ENCODE assay signal across 15 cellular contexts in genomic region chr7:73999664-74000420, GRCh38. TPM values are rescaled to one million over a fixed set of nuclear protein-coding genes. Genes with fewer than 3 reads are reported as not detected.
DNase-seq lines count a peak whose midpoint lies in the region; ATAC-seq and TF ChIP-seq lines count a peak whose summit lies in the region.
"Had no signal": no experiment of that assay in that cellular context is flagged by ENCODE, and none has a peak within 500 bp of the region (broad histone marks: within the 10 kb centered on the region; RNA-seq: fewer than 3 reads in every experiment).

No MANE protein-coding gene starts in this region.

- H3K4me1 Mint-ChIP-seq in CD4-positive, alpha-beta T cell (ENCODE audit: low read depth): peaks cover 4% of the 10 kb centered on the region

- H3K27me3 ChIP-seq in esophagus squamous epithelium: peaks cover 0 to 11% (median 0%) of the 10 kb centered on the region in 4 donors
- H3K27me3 ChIP-seq in neuronal stem cell (ENCODE audit: control insufficient read depth in 3 of 3, insufficient read depth in 3 of 3, low read depth in 1 of 3, low read length in 3 of 3): peaks cover 0 to 4% (median 0%) of the 10 kb centered on the region in 3 experiments
- no peaks in the 10 kb centered on the region for H3K27me3 ChIP-seq in CD4-positive, alpha-beta T cell (ENCODE audit: control insufficient read depth, insufficient read depth, low read length)

- no peak overlapping the region for H3K4ac ChIP-seq in neuronal stem cell (ENCODE audit: low read length)

- 35 to 54% methylated on average over 5 to 13 of the region's 26 CpGs for WGBS in esophagus squamous epithelium, 2 donors
- no CpG with 5 or more reads among the region's 26 CpGs for WGBS in neuronal stem cell (ENCODE audit: extremely low coverage in 2 of 2, insufficient read length in 2 of 2, insufficient replicate concordance in 1 of 2), 2 donors

- ATAC-seq in CD4-positive, alpha-beta T cell (ENCODE audit: poor library complexity): no peak
- ATAC-seq: activated CD8-positive, alpha-beta T cell treated with anti-CD3 and anti-CD28 coated beads for 36 hours; HCT116 had no signal

- H2BK12ac ChIP-seq in neuronal stem cell (ENCODE audit: low read length): no peak overlapping the region

- H3K27ac ChIP-seq in esophagus squamous epithelium: peak overlapping the region; percentile 59 to 83 (median 74)
- no peak overlapping the region for H3K27ac ChIP-seq in neuronal stem cell (replicated peaks; ENCODE audit: low read length)
- H3K27ac ChIP-seq in CD4-positive, alpha-beta T cell (ENCODE audit: low read depth, low read length): no peak overlapping the region
- H3K27ac ChIP-seq: psoas muscle had no signal

- no peaks in the 10 kb centered on the region for H3K79me1 ChIP-seq in neuronal stem cell (ENCODE audit: low read depth, low read length)

- H3K36me3 ChIP-seq in esophagus squamous epithelium (no peaks in the 10 kb centered on the region), neuronal stem cell (replicated peaks in 1 of 2; ENCODE audit: control insufficient read depth in 2 of 2, insufficient read depth in 2 of 2, low read length in 2 of 2) (no peaks in the 10 kb centered on the region)

- no peak for TF ChIP-seq CTCF in esophagus squamous epithelium (IDR thresholded peaks at IDR 0.05)
- no peak for TF ChIP-seq CTCF in CD4-positive, alpha-beta T cell (IDR thresholded peaks at IDR 0.05)

- intact Hi-C loops in esophagus squamous epithelium (cut with DNase I): no loop called here
- intact Hi-C loops in CD4-positive, alpha-beta T cell (cut with DNase I, micrococcal nuclease): no loop called here

- no peak overlapping the region for H4K91ac ChIP-seq in neuronal stem cell (ENCODE audit: low read depth, low read length, poor library complexity)

- no peak overlapping the region for H3K4me2 ChIP-seq in neuronal stem cell (ENCODE audit: insufficient read depth, low read length, poor library complexity, severe bottlenecking)

- no peaks in the 10 kb centered on the region for H3K36me3 Mint-ChIP-seq in CD4-positive, alpha-beta T cell (ENCODE audit: low read depth)
- H3K36me3 Mint-ChIP-seq: activated naive CD8-positive, alpha-beta T cell had no signal

- POLR2A ChIA-PET in CD4-positive, alpha-beta T cell (lab: Charles Lee): no interaction called here

- H3K4me3 ChIP-seq in esophagus squamous epithelium (no peak overlapping the region), neuronal stem cell (ENCODE audit: low read length in 2 of 2) (no peak overlapping the region)
- H3K4me3 ChIP-seq: psoas muscle had no signal

- no peak overlapping the region for H3K27ac Mint-ChIP-seq in CD4-positive, alpha-beta T cell
- H3K27ac Mint-ChIP-seq: activated CD8-positive, alpha-beta T cell treated with anti-CD3 and anti-CD28 coated beads for 36 hours; activated naive CD8-positive, alpha-beta T cell had no signal

- H3K9me3 Mint-ChIP-seq in CD4-positive, alpha-beta T cell: peaks cover 2% of the 10 kb centered on the region

- no peak overlapping the region for H3K9ac ChIP-seq in neuronal stem cell (ENCODE audit: low read depth, low read length, poor library complexity)

- peak overlapping the region; percentile 63 for H2AK5ac ChIP-seq in neuronal stem cell (ENCODE audit: low read depth, low read length)

- peak overlapping the region; percentile 89 for H3K14ac ChIP-seq in neuronal stem cell (ENCODE audit: low read length)

- H3K4me1 ChIP-seq in esophagus squamous epithelium (peaks cover 5 to 51% (median 27%) of the 10 kb centered on the region in 3 donors), neuronal stem cell (ENCODE audit: control insufficient read depth in 2 of 2, insufficient read depth in 1 of 2, low read depth in 1 of 2, low read length in 2 of 2) (no peaks in the 10 kb centered on the region)
- H3K4me1 ChIP-seq: psoas muscle had no signal

- H3K4me3 Mint-ChIP-seq in CD4-positive, alpha-beta T cell: no peak overlapping the region
- H3K4me3 Mint-ChIP-seq: activated CD8-positive, alpha-beta T cell treated with anti-CD3 and anti-CD28 coated beads for 36 hours; activated naive CD8-positive, alpha-beta T cell had no signal

- TF ChIP-seq POLR2A in esophagus squamous epithelium (IDR thresholded peaks at IDR 0.05): no peak

- H2BK120ac ChIP-seq in neuronal stem cell (ENCODE audit: low read depth, low read length): no peak overlapping the region

- DNase-seq in A172 (ENCODE audit: low spot score) (peak; percentile 95), M059J (ENCODE audit: low read depth) (peak; percentile 91), esophagus squamous epithelium (lab: John Stamatoyannopoulos, UW) (no peak), neuronal stem cell (ENCODE audit: low spot score) (no peak), NCI-H748 treated with DMSO at 0.1 percent for 48 hours (lab: John Stamatoyannopoulos, UW) (no peak), nucleus accumbens (lab: John Stamatoyannopoulos, UW) (no peak), NCI-H524 (lab: John Stamatoyannopoulos, UW) (no peak)
- no peak for DNase-seq in CD4-positive, alpha-beta T cell
- DNase-seq: activated CD8-positive, alpha-beta T cell treated with anti-CD3 and anti-CD28 coated beads for 36 hours; kidney; NCI-H774 had no signal

- no peak overlapping the region for H4K8ac ChIP-seq in neuronal stem cell (ENCODE audit: low read depth, low read length)

- peaks cover 28% of the 10 kb centered on the region for H3K27me3 Mint-ChIP-seq in CD4-positive, alpha-beta T cell

- H3K23ac ChIP-seq in neuronal stem cell (ENCODE audit: low read depth, low read length, poor library complexity): no peak overlapping the region

- no peak overlapping the region for H2BK15ac ChIP-seq in neuronal stem cell (ENCODE audit: low read length)

- no peak overlapping the region for H2AFZ ChIP-seq in neuronal stem cell (ENCODE audit: low read length)

- CTCF ChIA-PET in CD4-positive, alpha-beta T cell (lab: Charles Lee): no interaction called here

- H2BK5ac ChIP-seq in neuronal stem cell (ENCODE audit: low read length): no peak overlapping the region

- H3K9me3 ChIP-seq in esophagus squamous epithelium (peaks cover 0 to 3% (median 2%) of the 10 kb centered on the region in 3 donors), neuronal stem cell (replicated peaks in 1 of 2; ENCODE audit: control insufficient read depth in 2 of 2, insufficient read depth in 1 of 2, low read depth in 1 of 2, low read length in 2 of 2) (peaks cover 0 to 3% of the 10 kb centered on the region in 2 donors)
- H3K9me3 ChIP-seq in CD4-positive, alpha-beta T cell (ENCODE audit: control insufficient read depth, low read length): peaks cover 9% of the 10 kb centered on the region
- H3K9me3 ChIP-seq: psoas muscle had no signal

- peak overlapping the region; percentile 48 for H3K18ac ChIP-seq in neuronal stem cell (ENCODE audit: low read length)

RNA-seq across cellular contexts. Expression of gene ELN, which starts 28.1 kb away (rescaled TPM):
- 0.41 and 0.50 TPM in 2 replicates for total RNA-seq in A172 (2014; rRNA removed; shearing (Covaris generic))
- 26.2 and 65.2 TPM in 2 replicates for total RNA-seq in M059J (2014; rRNA removed; shearing (Covaris generic))
- 100 to 1,000 TPM in 1 of 4 donors, 10 to 100 TPM in 2, 1 to 10 TPM in 1; 8.9 to 182 (median 20.3) TPM for total RNA-seq in esophagus squamous epithelium
- polyA plus RNA-seq in neuronal stem cell (2013, experiment 1 of 2): 2.9 TPM
- 3.1 TPM for polyA plus RNA-seq in neuronal stem cell (2013, experiment 2 of 2)
- not detected for total RNA-seq in CD4-positive, alpha-beta T cell
- total RNA-seq: activated CD8-positive, alpha-beta T cell treated with anti-CD3 and anti-CD28 coated beads for 36 hours; T-helper 1 cell treated with Interleukin-12 subunit alpha and Interleukin-12 subunit beta and Interleukin-4 antibody, amounts not matched to agents 30 ng/mL and 1 ng/mL, for 36 hours had no signal

Comparison
In these comparisons a context has a peak if more than half of its experiments do, and no peak if none do; other contexts are left out.
1. DNase-seq: peak in A172 (single experiment) and M059J (single experiment); none in esophagus squamous epithelium (single experiment), neuronal stem cell (single experiment), CD4-positive, alpha-beta T cell (0 of 10), NCI-H748 treated with DMSO at 0.1 percent for 48 hours (single experiment), nucleus accumbens (0 of 56) and NCI-H524 (0 of 2).
2. H3K27ac ChIP-seq: peak in esophagus squamous epithelium (4 of 4); none in neuronal stem cell (single experiment) and CD4-positive, alpha-beta T cell (single experiment).